Comparison of ENCODE assay signal across 9 cellular contexts in the genomic region with DNA sequence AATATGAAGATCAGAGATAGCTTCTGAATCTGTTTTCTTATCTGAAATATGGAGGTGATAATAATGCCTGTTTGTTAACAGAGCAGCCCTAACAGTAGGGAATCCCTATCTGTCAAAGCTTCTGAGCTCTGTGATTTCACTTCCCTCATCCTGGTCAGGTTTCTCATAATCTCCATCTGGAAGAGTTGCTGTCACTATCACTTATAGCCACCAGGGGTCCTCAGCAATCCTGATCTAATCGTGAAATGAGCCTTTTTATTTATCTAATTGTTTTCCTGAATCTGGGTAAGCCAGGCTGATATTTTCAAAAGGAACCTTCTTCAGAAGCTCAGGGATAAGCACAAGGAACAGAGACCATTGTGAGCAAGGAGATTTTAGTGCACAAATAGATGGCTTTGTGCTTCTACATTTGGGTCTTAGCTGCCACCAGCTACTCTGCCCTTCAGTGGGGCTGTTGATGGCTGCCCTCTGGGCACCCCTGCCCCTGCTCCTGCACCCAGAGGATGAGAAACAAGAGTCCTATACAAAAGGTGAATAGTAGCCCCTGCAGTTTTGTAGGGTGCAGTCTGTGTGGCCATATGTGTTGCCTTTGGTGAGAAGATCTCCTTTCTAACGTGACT.
A peak's percentile ranks its signal among the peaks of the same experiment; 100 is the strongest.
DNase-seq lines count a peak whose midpoint lies in the region; ATAC-seq and TF ChIP-seq lines count a peak whose summit lies in the region.
"Had no signal": no experiment of that assay in that cellular context is flagged by ENCODE, and none has a peak within 500 bp of the region (broad histone marks: within the 10 kb centered on the region; RNA-seq: fewer than 3 reads in every experiment).

No MANE protein-coding gene starts in this region.

- ATAC-seq in GM19463 (IDR thresholded peaks at IDR 0.05; ENCODE audit: unreplicated experiment) (peak; percentile 92), HG03565 (IDR thresholded peaks at IDR 0.05; ENCODE audit: unreplicated experiment) (peak; percentile 88), GM18520 (IDR thresholded peaks at IDR 0.05; ENCODE audit: unreplicated experiment) (no peak)

- H3K27ac ChIP-seq in SK-N-SH (ENCODE audit: low read depth in 2 of 2, low read length in 1 of 2): no peak overlapping the region
- H3K27ac ChIP-seq: BLaER1 treated with 17β-estradiol and CSF1 and Interleukin-3, amounts not matched to agents 10 nM and 100 nM had no signal

- H3K36me3 ChIP-seq in SK-N-SH (replicated peaks in 1 of 2; ENCODE audit: control insufficient read depth in 1 of 2, insufficient read depth in 2 of 2, low read length in 1 of 2): no peaks in the 10 kb centered on the region
- H3K36me3 ChIP-seq: BLaER1 treated with 17β-estradiol and CSF1 and Interleukin-3, amounts not matched to agents 10 nM and 100 nM had no signal

- H3K4me1 ChIP-seq in SK-N-SH (ENCODE audit: control insufficient read depth in 1 of 2, insufficient read depth in 2 of 2, low read depth in 1 of 2, low read length in 1 of 2): no peaks in the 10 kb centered on the region
- H3K4me1 ChIP-seq: BLaER1 treated with 17β-estradiol and CSF1 and Interleukin-3, amounts not matched to agents 10 nM and 100 nM had no signal

- no peaks in the 10 kb centered on the region for H3K27me3 ChIP-seq in SK-N-SH (ENCODE audit: insufficient read depth)

- no peaks in the 10 kb centered on the region for H3K9me2 ChIP-seq in SK-N-SH

- CTCF ChIA-PET in SK-N-SH (lab: Yijun Ruan, JAX): interaction anchor here (0.7 to 2.4 kb wide), 12 partner anchors 10 to 130 kb away, joined by 3 to 13 read pairs (median 4); no protein-coding TSS in a partner anchor

- DNase-seq in NCI-H1694 treated with DMSO at 0.1 percent for 48 hours (lab: John Stamatoyannopoulos, UW) (peak; percentile 0), NCI-H1694 (lab: John Stamatoyannopoulos, UW) (no peak), SK-N-SH (peak; percentile 26), hepatic stellate cell (ENCODE audit: low spot score) (peak; percentile 12), NCI-H2196 (lab: John Stamatoyannopoulos, UW; ENCODE audit: unreplicated experiment) (no peak)

- H3K9me3 ChIP-seq in SK-N-SH: no peaks in the 10 kb centered on the region
- H3K9me3 ChIP-seq: BLaER1 treated with 17β-estradiol and CSF1 and Interleukin-3, amounts not matched to agents 10 nM and 100 nM had no signal

- TF ChIP-seq EP300 in SK-N-SH (IDR thresholded peaks at IDR 0.05; ENCODE audit: borderline replicate concordance in 1 of 2, low read depth in 1 of 2, low read length in 1 of 2): no peak

- WGBS in SK-N-SH (ENCODE audit: low lambda C conversion rate): 0% methylated on average over 2 of the region's 2 CpGs

- H3K4me3 ChIP-seq in SK-N-SH (ENCODE audit: low read depth in 2 of 2, low read length in 1 of 2): no peak overlapping the region
- H3K4me3 ChIP-seq: BLaER1 treated with 17β-estradiol and CSF1 and Interleukin-3, amounts not matched to agents 10 nM and 100 nM had no signal

- H2AFZ ChIP-seq in SK-N-SH (ENCODE audit: low read depth): no peak overlapping the region

- peak; percentile 81 for TF ChIP-seq CTCF in SK-N-SH (IDR thresholded peaks at IDR 0.05)

- no peaks in the 10 kb centered on the region for H3F3A ChIP-seq in SK-N-SH (replicated peaks; ENCODE audit: insufficient read depth)

- POLR2A ChIA-PET in SK-N-SH (lab: Yijun Ruan, JAX): no interaction called here

- 0 out of 2 replicates have a peak, but pooled peaks have one; percentile 18 for TF ChIP-seq RAD21 in SK-N-SH (IDR thresholded peaks at IDR 0.05; ENCODE audit: low read length)

- no peaks in the 10 kb centered on the region for H3K79me2 ChIP-seq in SK-N-SH (ENCODE audit: insufficient read depth)

- H3K9ac ChIP-seq in SK-N-SH: no peak overlapping the region
- H3K9ac ChIP-seq: BLaER1 treated with 17β-estradiol and CSF1 and Interleukin-3, amounts not matched to agents 10 nM and 100 nM had no signal

- H3K4me2 ChIP-seq in SK-N-SH: no peak overlapping the region
- H3K4me2 ChIP-seq: BLaER1 treated with 17β-estradiol and CSF1 and Interleukin-3, amounts not matched to agents 10 nM and 100 nM had no signal

- H4K20me1 ChIP-seq in SK-N-SH (ENCODE audit: insufficient read depth): no peaks in the 10 kb centered on the region
- H4K20me1 ChIP-seq: BLaER1 treated with 17β-estradiol and CSF1 and Interleukin-3, amounts not matched to agents 10 nM and 100 nM had no signal

TF ChIP-seq in SK-N-SH, 30 proteins besides CTCF, POLR2A, EP300 and RAD21:
- TF ChIP-seq SMC3 (IDR thresholded peaks at IDR 0.05; ENCODE audit: low read depth, low read length) (peak; percentile 22; the same call in 1 of the 2 replicates), POLR2AphosphoS5 (IDR thresholded peaks at IDR 0.05; ENCODE audit: low read depth, low read length) (no peak)

Comparison
In these comparisons a context has a peak if more than half of its experiments do, and no peak if none do; other contexts are left out.
1. DNase-seq: peak in NCI-H1694 treated with DMSO at 0.1 percent for 48 hours (single experiment), SK-N-SH (single experiment) and hepatic stellate cell (single experiment); none in NCI-H1694 (single experiment) and NCI-H2196 (single experiment).